In genomic region chr2:135882415-135882814, GRCh38 we compare ENCODE assay signal across 1 cellular context.
TF ChIP-seq lines count a peak whose summit lies in the region.

No MANE protein-coding gene starts in this region.

TF ChIP-seq in GM23338, 12 proteins besides CTCF, POLR2A, EP300 and RAD21:
- TF ChIP-seq JUNB (IDR thresholded peaks at IDR 0.05; ENCODE audit: unreplicated experiment), result no peak
- TF ChIP-seq, protein P1, sequence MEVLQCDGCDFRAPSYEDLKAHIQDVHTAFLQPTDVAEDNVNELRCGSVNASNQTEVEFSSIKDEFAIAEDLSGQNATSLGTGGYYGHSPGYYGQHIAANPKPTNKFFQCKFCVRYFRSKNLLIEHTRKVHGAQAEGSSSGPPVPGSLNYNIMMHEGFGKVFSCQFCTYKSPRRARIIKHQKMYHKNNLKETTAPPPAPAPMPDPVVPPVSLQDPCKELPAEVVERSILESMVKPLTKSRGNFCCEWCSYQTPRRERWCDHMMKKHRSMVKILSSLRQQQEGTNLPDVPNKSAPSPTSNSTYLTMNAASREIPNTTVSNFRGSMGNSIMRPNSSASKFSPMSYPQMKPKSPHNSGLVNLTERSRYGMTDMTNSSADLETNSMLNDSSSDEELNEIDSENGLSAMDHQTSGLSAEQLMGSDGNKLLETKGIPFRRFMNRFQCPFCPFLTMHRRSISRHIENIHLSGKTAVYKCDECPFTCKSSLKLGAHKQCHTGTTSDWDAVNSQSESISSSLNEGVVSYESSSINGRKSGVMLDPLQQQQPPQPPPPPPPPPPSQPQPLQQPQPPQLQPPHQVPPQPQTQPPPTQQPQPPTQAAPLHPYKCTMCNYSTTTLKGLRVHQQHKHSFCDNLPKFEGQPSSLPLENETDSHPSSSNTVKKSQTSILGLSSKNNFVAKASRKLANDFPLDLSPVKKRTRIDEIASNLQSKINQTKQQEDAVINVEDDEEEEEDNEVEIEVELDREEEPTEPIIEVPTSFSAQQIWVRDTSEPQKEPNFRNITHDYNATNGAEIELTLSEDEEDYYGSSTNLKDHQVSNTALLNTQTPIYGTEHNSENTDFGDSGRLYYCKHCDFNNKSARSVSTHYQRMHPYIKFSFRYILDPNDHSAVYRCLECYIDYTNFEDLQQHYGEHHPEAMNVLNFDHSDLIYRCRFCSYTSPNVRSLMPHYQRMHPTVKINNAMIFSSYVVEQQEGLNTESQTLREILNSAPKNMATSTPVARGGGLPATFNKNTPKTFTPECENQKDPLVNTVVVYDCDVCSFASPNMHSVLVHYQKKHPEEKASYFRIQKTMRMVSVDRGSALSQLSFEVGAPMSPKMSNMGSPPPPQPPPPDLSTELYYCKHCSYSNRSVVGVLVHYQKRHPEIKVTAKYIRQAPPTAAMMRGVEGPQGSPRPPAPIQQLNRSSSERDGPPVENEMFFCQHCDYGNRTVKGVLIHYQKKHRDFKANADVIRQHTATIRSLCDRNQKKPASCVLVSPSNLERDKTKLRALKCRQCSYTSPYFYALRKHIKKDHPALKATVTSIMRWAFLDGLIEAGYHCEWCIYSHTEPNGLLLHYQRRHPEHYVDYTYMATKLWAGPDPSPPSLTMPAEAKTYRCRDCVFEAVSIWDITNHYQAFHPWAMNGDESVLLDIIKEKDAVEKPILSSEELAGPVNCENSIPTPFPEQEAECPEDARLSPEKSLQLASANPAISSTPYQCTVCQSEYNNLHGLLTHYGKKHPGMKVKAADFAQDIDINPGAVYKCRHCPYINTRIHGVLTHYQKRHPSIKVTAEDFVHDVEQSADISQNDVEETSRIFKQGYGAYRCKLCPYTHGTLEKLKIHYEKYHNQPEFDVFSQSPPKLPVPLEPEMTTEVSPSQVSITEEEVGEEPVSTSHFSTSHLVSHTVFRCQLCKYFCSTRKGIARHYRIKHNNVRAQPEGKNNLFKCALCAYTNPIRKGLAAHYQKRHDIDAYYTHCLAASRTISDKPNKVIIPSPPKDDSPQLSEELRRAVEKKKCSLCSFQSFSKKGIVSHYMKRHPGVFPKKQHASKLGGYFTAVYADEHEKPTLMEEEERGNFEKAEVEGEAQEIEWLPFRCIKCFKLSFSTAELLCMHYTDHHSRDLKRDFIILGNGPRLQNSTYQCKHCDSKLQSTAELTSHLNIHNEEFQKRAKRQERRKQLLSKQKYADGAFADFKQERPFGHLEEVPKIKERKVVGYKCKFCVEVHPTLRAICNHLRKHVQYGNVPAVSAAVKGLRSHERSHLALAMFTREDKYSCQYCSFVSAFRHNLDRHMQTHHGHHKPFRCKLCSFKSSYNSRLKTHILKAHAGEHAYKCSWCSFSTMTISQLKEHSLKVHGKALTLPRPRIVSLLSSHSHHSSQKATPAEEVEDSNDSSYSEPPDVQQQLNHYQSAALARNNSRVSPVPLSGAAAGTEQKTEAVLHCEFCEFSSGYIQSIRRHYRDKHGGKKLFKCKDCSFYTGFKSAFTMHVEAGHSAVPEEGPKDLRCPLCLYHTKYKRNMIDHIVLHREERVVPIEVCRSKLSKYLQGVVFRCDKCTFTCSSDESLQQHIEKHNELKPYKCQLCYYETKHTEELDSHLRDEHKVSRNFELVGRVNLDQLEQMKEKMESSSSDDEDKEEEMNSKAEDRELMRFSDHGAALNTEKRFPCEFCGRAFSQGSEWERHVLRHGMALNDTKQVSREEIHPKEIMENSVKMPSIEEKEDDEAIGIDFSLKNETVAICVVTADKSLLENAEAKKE (CRISPR knock-in tag; IDR thresholded peaks at IDR 0.05), result no peak
- no peak for TF ChIP-seq CREB1 (CRISPR knock-in tag; IDR thresholded peaks at IDR 0.05; ENCODE audit: low read depth)
- TF ChIP-seq NANOG (IDR thresholded peaks at IDR 0.05; ENCODE audit: borderline replicate concordance), result no peak
- TF ChIP-seq, protein P2, sequence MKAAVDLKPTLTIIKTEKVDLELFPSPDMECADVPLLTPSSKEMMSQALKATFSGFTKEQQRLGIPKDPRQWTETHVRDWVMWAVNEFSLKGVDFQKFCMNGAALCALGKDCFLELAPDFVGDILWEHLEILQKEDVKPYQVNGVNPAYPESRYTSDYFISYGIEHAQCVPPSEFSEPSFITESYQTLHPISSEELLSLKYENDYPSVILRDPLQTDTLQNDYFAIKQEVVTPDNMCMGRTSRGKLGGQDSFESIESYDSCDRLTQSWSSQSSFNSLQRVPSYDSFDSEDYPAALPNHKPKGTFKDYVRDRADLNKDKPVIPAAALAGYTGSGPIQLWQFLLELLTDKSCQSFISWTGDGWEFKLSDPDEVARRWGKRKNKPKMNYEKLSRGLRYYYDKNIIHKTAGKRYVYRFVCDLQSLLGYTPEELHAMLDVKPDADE (IDR thresholded peaks at IDR 0.05), result no peak
- TF ChIP-seq STAT1 (IDR thresholded peaks at IDR 0.05; ENCODE audit: unreplicated experiment), result no peak
- no peak for TF ChIP-seq ZNF331 (CRISPR knock-in tag; IDR thresholded peaks at IDR 0.05; ENCODE audit: low read depth)
- TF ChIP-seq POLR2AphosphoS5 (IDR thresholded peaks at IDR 0.05; ENCODE audit: low read depth), result no peak
